Comparison of ENCODE assay signal across 8 cellular contexts in the genomic region with DNA sequence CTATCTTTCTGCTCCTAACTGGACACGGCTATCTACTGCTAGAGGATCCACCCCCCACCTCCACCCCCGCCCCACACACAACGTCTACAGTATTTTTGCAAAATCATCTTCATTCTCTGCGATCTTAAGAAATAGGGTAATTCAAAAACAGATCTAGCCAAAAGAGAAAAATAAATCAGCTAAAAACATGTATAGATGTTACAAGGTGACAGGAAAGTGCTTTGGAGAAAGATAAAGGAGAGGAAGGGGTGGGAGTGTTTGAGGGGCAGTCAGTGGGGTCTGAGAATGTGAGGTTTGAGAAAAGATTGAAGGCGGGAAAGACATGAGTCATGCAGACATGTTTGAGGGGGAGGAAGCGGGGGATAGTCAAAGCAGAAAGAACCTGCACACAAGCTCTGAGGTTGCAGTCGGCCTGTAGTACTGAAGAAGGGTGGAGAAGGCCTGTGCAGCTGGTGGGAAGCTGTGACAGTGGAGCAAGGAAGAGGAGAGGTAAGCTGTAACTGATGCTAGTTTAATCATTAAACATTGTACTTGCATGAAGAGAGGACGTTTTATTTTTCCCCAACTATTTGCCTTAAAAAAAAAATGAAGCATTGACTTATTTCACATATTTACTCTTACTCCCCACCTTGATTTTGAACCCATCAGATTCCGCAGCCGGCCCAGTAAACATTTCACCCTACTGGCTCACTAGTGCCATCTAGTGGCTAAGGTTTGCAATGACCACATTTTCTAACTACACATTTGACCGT.
DNase-seq lines count a peak whose midpoint lies in the region; ATAC-seq and TF ChIP-seq lines count a peak whose summit lies in the region.

No MANE protein-coding gene starts in this region.

- H3K4me3 Mint-ChIP-seq in CD8-positive, alpha-beta T cell = no peak overlapping the region
- H3K4me3 Mint-ChIP-seq in activated CD8-positive, alpha-beta T cell treated with anti-CD3 and anti-CD28 coated beads for 36 hours = no peak overlapping the region
- no peak overlapping the region for H3K4me3 Mint-ChIP-seq in naive B cell

- DNase-seq in CD8-positive, alpha-beta T cell = peak; percentile 1 to 48 (median 21)
- peak; percentile 48 for DNase-seq in NCI-H345 treated with DMSO at 0.1 percent for 48 hours (lab: John Stamatoyannopoulos, UW; ENCODE audit: unreplicated experiment)
- DNase-seq in activated CD8-positive, alpha-beta T cell treated with anti-CD3 and anti-CD28 coated beads for 36 hours = peak; percentile 65
- DNase-seq in epithelial cell of proximal tubule (ENCODE audit: low read depth) = no peak
- peak; percentile 28 for DNase-seq in naive B cell
- DNase-seq in tibial artery = peak; percentile 42 to 66

- CTCF ChIA-PET in CD8-positive, alpha-beta T cell (lab: Charles Lee) = no interaction called here
- CTCF ChIA-PET in activated CD8-positive, alpha-beta T cell treated with anti-CD3 and anti-CD28 coated beads for 36 hours (lab: Charles Lee) = interaction anchor here (0.7 to 1.8 kb wide), 8 partner anchors 8 to 333 kb away, joined by 3 to 5 read pairs (median 3); a partner anchor contains a TSS

- POLR2A ChIA-PET in CD8-positive, alpha-beta T cell (lab: Charles Lee) = no interaction called here
- POLR2A ChIA-PET in activated CD8-positive, alpha-beta T cell treated with anti-CD3 and anti-CD28 coated beads for 36 hours (lab: Charles Lee) = no interaction called here

- no peaks in the 10 kb centered on the region for H3K36me3 Mint-ChIP-seq in CD8-positive, alpha-beta T cell
- H3K36me3 Mint-ChIP-seq in activated CD8-positive, alpha-beta T cell treated with anti-CD3 and anti-CD28 coated beads for 36 hours (ENCODE audit: low read depth) = no peaks in the 10 kb centered on the region
- H3K36me3 Mint-ChIP-seq in naive B cell = no peaks in the 10 kb centered on the region

- H3K27ac ChIP-seq in CD8-positive, alpha-beta T cell (ENCODE audit: low read depth, low read length) = no peak overlapping the region
- H3K27ac ChIP-seq in tibial artery = no peak overlapping the region

- no peaks in the 10 kb centered on the region for H3K36me3 ChIP-seq in CD8-positive, alpha-beta T cell (ENCODE audit: insufficient read depth, low read length)
- no peaks in the 10 kb centered on the region for H3K36me3 ChIP-seq in tibial artery

- TF ChIP-seq CTCF in CD8-positive, alpha-beta T cell (IDR thresholded peaks at IDR 0.05) = peak; percentile 59
- TF ChIP-seq CTCF in activated CD8-positive, alpha-beta T cell treated with anti-CD3 and anti-CD28 coated beads for 36 hours (IDR thresholded peaks at IDR 0.05) = peak; percentile 89
- peak; percentile 97 for TF ChIP-seq CTCF in epithelial cell of proximal tubule (conservative IDR thresholded peaks at IDR 0.05; ENCODE audit: low read depth, low read length)
- TF ChIP-seq CTCF in tibial artery (IDR thresholded peaks at IDR 0.05) = peak; percentile 56 to 81

- H3K27me3 Mint-ChIP-seq in CD8-positive, alpha-beta T cell (ENCODE audit: low read depth) = no peaks in the 10 kb centered on the region
- no peaks in the 10 kb centered on the region for H3K27me3 Mint-ChIP-seq in activated CD8-positive, alpha-beta T cell treated with anti-CD3 and anti-CD28 coated beads for 36 hours
- peaks cover 6 to 10% (median 6%) of the 10 kb centered on the region in 3 donors for H3K27me3 Mint-ChIP-seq in naive B cell

- H3K4me3 ChIP-seq in CD8-positive, alpha-beta T cell (ENCODE audit: low read depth, low read length) = no peak overlapping the region
- H3K4me3 ChIP-seq in epithelial cell of proximal tubule (ENCODE audit: low read depth, low read length) = no peak overlapping the region
- no peak overlapping the region for H3K4me3 ChIP-seq in tibial artery

- no peaks in the 10 kb centered on the region for H3K9me3 Mint-ChIP-seq in CD8-positive, alpha-beta T cell
- H3K9me3 Mint-ChIP-seq in activated CD8-positive, alpha-beta T cell treated with anti-CD3 and anti-CD28 coated beads for 36 hours = no peaks in the 10 kb centered on the region
- no peaks in the 10 kb centered on the region for H3K9me3 Mint-ChIP-seq in naive B cell

- ATAC-seq in CD8-positive, alpha-beta T cell = peak; percentile 46
- ATAC-seq in GM19025 (IDR thresholded peaks at IDR 0.05; ENCODE audit: low read depth, unreplicated experiment) (peak; percentile 72), HG03139 (IDR thresholded peaks at IDR 0.05; ENCODE audit: unreplicated experiment) (peak; percentile 83), naive B cell (ENCODE audit: low read depth in 2 of 2) (peak; percentile 46 to 55)
- peak; percentile 75 for ATAC-seq in activated CD8-positive, alpha-beta T cell treated with anti-CD3 and anti-CD28 coated beads for 36 hours

- H3K4me1 Mint-ChIP-seq in CD8-positive, alpha-beta T cell (ENCODE audit: low read depth) = peaks cover 5% of the 10 kb centered on the region
- H3K4me1 Mint-ChIP-seq in activated CD8-positive, alpha-beta T cell treated with anti-CD3 and anti-CD28 coated beads for 36 hours (ENCODE audit: low read depth) = peaks cover 4% of the 10 kb centered on the region
- no peaks in the 10 kb centered on the region for H3K4me1 Mint-ChIP-seq in naive B cell

- H3K4me1 ChIP-seq in CD8-positive, alpha-beta T cell (ENCODE audit: insufficient read depth, low read length) = no peaks in the 10 kb centered on the region
- no peaks in the 10 kb centered on the region for H3K4me1 ChIP-seq in tibial artery

- intact Hi-C loops in CD8-positive, alpha-beta T cell (cut with DNase I, micrococcal nuclease) = no loop called here
- intact Hi-C loops in activated CD8-positive, alpha-beta T cell treated with anti-CD3 and anti-CD28 coated beads for 36 hours (cut with micrococcal nuclease) = loop anchor here (5.0 kb wide), 1 partner anchor 330 kb away; a partner anchor contains a TSS
- intact Hi-C loops in tibial artery (cut with DNase I; ENCODE audit: low total_unique reads) = no loop called here

- H3K9me3 ChIP-seq in CD8-positive, alpha-beta T cell (ENCODE audit: low read length) = no peaks in the 10 kb centered on the region
- no peaks in the 10 kb centered on the region for H3K9me3 ChIP-seq in tibial artery

- no peak overlapping the region for H3K27ac Mint-ChIP-seq in CD8-positive, alpha-beta T cell
- no peak overlapping the region for H3K27ac Mint-ChIP-seq in activated CD8-positive, alpha-beta T cell treated with anti-CD3 and anti-CD28 coated beads for 36 hours
- H3K27ac Mint-ChIP-seq in naive B cell = no peak overlapping the region

- no peaks in the 10 kb centered on the region for H3K27me3 ChIP-seq in CD8-positive, alpha-beta T cell (ENCODE audit: insufficient read depth, low read length)
- H3K27me3 ChIP-seq in tibial artery = no peaks in the 10 kb centered on the region
